Comparison of ENCODE assay signal across 29 cellular contexts in the genomic region with DNA sequence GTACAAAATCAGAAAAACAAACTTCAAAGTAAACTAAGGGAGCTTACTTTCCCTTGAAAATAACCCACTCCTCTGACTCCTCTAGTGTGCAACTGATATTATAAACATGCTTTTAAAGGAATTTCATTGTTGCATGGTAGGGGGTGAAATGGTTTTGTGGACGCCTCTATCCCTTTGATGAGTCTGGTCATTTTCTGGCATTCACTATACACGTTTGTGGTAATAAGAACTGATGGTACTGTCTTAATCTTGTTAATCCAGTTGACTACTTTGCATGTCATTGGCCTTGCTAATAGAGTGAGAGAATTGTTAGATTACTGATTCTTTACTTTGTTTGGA. TPM values are rescaled to one million over a fixed set of nuclear protein-coding genes. Genes with fewer than 3 reads are reported as not detected.
DNase-seq lines count a peak whose midpoint lies in the region; ATAC-seq, FAIRE-seq and TF ChIP-seq lines count a peak whose summit lies in the region.
"Had no signal": no experiment of that assay in that cellular context is flagged by ENCODE, and none has a peak within 500 bp of the region (broad histone marks: within the 10 kb centered on the region; RNA-seq: fewer than 3 reads in every experiment).

No MANE protein-coding gene starts in this region.

- no peak for TF ChIP-seq POLR2A in endothelial cell of umbilical vein (IDR thresholded peaks at IDR 0.05; ENCODE audit: low read depth, low read length)

- H3K4me3 Mint-ChIP-seq in activated CD8-positive, alpha-beta T cell treated with anti-CD3 and anti-CD28 coated beads for 36 hours: peak overlapping the region; percentile 54
- no peak overlapping the region for H3K4me3 Mint-ChIP-seq in activated CD8-positive, alpha-beta T cell treated with anti-CD3 and anti-CD28 coated beads, Interleukin-2, amount 10 ng/mL, durations not matched to agents 7 days and 5 days
- peak overlapping the region; percentile 15 for H3K4me3 Mint-ChIP-seq in activated T-helper 2 cell treated with anti-CD3 and anti-CD28 coated beads, Interferon-gamma antibody, Interleukin-2, Interleukin-4, amounts not matched to agents 10 μg/mL and 5 μg/mL and 100 μg/mL, durations not matched to agents 14 hours and 24 hours and 36 hours (ENCODE audit: low read depth)
- no peak overlapping the region for H3K4me3 Mint-ChIP-seq in activated CD4-positive, alpha-beta T cell treated with anti-CD3 and anti-CD28 coated beads for 36 hours
- H3K4me3 Mint-ChIP-seq: CD4-positive, alpha-beta T cell had no signal

- peaks cover 20% of the 10 kb centered on the region for H3K4me1 ChIP-seq in endothelial cell of umbilical vein (ENCODE audit: control insufficient read depth, extremely low read depth, insufficient read depth, low read length)

- no peaks in the 10 kb centered on the region for H3K36me3 ChIP-seq in endothelial cell of umbilical vein (ENCODE audit: control insufficient read depth in 2 of 2, extremely low read depth in 1 of 2, insufficient read depth in 2 of 2, low read length in 2 of 2)
- H3K36me3 ChIP-seq: Peyer's patch had no signal

- no peak for ATAC-seq in activated CD8-positive, alpha-beta T cell treated with anti-CD3 and anti-CD28 coated beads for 36 hours
- no peak for ATAC-seq in activated CD8-positive, alpha-beta T cell treated with anti-CD3 and anti-CD28 coated beads, Interleukin-2, amount 10 ng/mL, durations not matched to agents 7 days and 5 days
- ATAC-seq in activated CD4-positive, alpha-beta T cell treated with anti-CD3 and anti-CD28 coated beads for 36 hours: no peak
- ATAC-seq: esophagus mucosa, heart left ventricle, psoas muscle had no signal

- no peaks in the 10 kb centered on the region for H3K27me3 Mint-ChIP-seq in activated CD8-positive, alpha-beta T cell treated with anti-CD3 and anti-CD28 coated beads for 36 hours
- no peaks in the 10 kb centered on the region for H3K27me3 Mint-ChIP-seq in activated CD8-positive, alpha-beta T cell treated with anti-CD3 and anti-CD28 coated beads, Interleukin-2, amount 10 ng/mL, durations not matched to agents 7 days and 5 days (ENCODE audit: low read depth)
- H3K27me3 Mint-ChIP-seq in activated T-helper 2 cell treated with anti-CD3 and anti-CD28 coated beads, Interferon-gamma antibody, Interleukin-2, Interleukin-4, amounts not matched to agents 10 μg/mL and 5 μg/mL and 100 μg/mL, durations not matched to agents 14 hours and 24 hours and 36 hours (ENCODE audit: low read depth): no peaks in the 10 kb centered on the region
- no peaks in the 10 kb centered on the region for H3K27me3 Mint-ChIP-seq in activated CD4-positive, alpha-beta T cell treated with anti-CD3 and anti-CD28 coated beads for 36 hours
- H3K27me3 Mint-ChIP-seq: CD4-positive, alpha-beta T cell had no signal

- H3K9ac ChIP-seq in endothelial cell of umbilical vein (replicated peaks; ENCODE audit: extremely low read depth, insufficient read depth, low read length): no peak overlapping the region

- H3K4me2 ChIP-seq in endothelial cell of umbilical vein (ENCODE audit: insufficient read depth, low read length): peak overlapping the region; percentile 95

- TF ChIP-seq CTCF in activated CD8-positive, alpha-beta T cell treated with anti-CD3 and anti-CD28 coated beads for 36 hours (IDR thresholded peaks at IDR 0.05): no peak
- TF ChIP-seq CTCF in endothelial cell of umbilical vein (IDR thresholded peaks at IDR 0.05; ENCODE audit: extremely low read depth in 1 of 2, insufficient read depth in 1 of 2, low read depth in 1 of 2, low read length in 2 of 2): no peak

- H4K20me1 ChIP-seq in endothelial cell of umbilical vein (replicated peaks; ENCODE audit: control insufficient read depth, extremely low read depth, insufficient read depth, low read length): peaks cover 3% of the 10 kb centered on the region

- H3K27ac ChIP-seq in endothelial cell of umbilical vein (ENCODE audit: insufficient read depth, low read depth, low read length): no peak overlapping the region
- H3K27ac ChIP-seq: heart left ventricle, Peyer's patch, psoas muscle had no signal

- H3K36me3 Mint-ChIP-seq in activated CD8-positive, alpha-beta T cell treated with anti-CD3 and anti-CD28 coated beads for 36 hours (ENCODE audit: low read depth): peaks cover 23% of the 10 kb centered on the region
- peaks cover 14% of the 10 kb centered on the region for H3K36me3 Mint-ChIP-seq in activated CD8-positive, alpha-beta T cell treated with anti-CD3 and anti-CD28 coated beads, Interleukin-2, amount 10 ng/mL, durations not matched to agents 7 days and 5 days (ENCODE audit: low read depth)
- H3K36me3 Mint-ChIP-seq in activated T-helper 2 cell treated with anti-CD3 and anti-CD28 coated beads, Interferon-gamma antibody, Interleukin-2, Interleukin-4, amounts not matched to agents 10 μg/mL and 5 μg/mL and 100 μg/mL, durations not matched to agents 14 hours and 24 hours and 36 hours (ENCODE audit: low read depth): peaks cover 9% of the 10 kb centered on the region
- peaks cover 6% of the 10 kb centered on the region for H3K36me3 Mint-ChIP-seq in activated CD4-positive, alpha-beta T cell treated with anti-CD3 and anti-CD28 coated beads for 36 hours (ENCODE audit: low read depth)

- intact Hi-C loops in activated CD8-positive, alpha-beta T cell treated with anti-CD3 and anti-CD28 coated beads for 36 hours (cut with micrococcal nuclease): no loop called here
- intact Hi-C loops in activated T-helper 2 cell treated with anti-CD3 and anti-CD28 coated beads, Interferon-gamma antibody, Interleukin-2, Interleukin-4, amounts not matched to agents 10 μg/mL and 5 μg/mL and 100 μg/mL, durations not matched to agents 14 hours and 24 hours and 36 hours (cut with micrococcal nuclease): no loop called here
- intact Hi-C loops in endothelial cell of umbilical vein (cut with micrococcal nuclease): no loop called here
- intact Hi-C loops in activated CD4-positive, alpha-beta T cell treated with anti-CD3 and anti-CD28 coated beads for 36 hours (cut with DNase I, micrococcal nuclease): no loop called here

- H3K4me1 Mint-ChIP-seq in activated CD8-positive, alpha-beta T cell treated with anti-CD3 and anti-CD28 coated beads for 36 hours (ENCODE audit: low read depth): peaks cover 47% of the 10 kb centered on the region
- H3K4me1 Mint-ChIP-seq in activated CD8-positive, alpha-beta T cell treated with anti-CD3 and anti-CD28 coated beads, Interleukin-2, amount 10 ng/mL, durations not matched to agents 7 days and 5 days (ENCODE audit: low read depth): peaks cover 43% of the 10 kb centered on the region
- peaks cover 29% of the 10 kb centered on the region for H3K4me1 Mint-ChIP-seq in activated T-helper 2 cell treated with anti-CD3 and anti-CD28 coated beads, Interferon-gamma antibody, Interleukin-2, Interleukin-4, amounts not matched to agents 10 μg/mL and 5 μg/mL and 100 μg/mL, durations not matched to agents 14 hours and 24 hours and 36 hours (ENCODE audit: low read depth)
- H3K4me1 Mint-ChIP-seq in activated CD4-positive, alpha-beta T cell treated with anti-CD3 and anti-CD28 coated beads for 36 hours: peaks cover 42% of the 10 kb centered on the region

- H3K9me3 ChIP-seq in endothelial cell of umbilical vein (replicated peaks; ENCODE audit: control insufficient read depth, insufficient read depth, low read length): no peaks in the 10 kb centered on the region
- H3K9me3 ChIP-seq: heart left ventricle, Peyer's patch, psoas muscle had no signal

- H3K27ac Mint-ChIP-seq in activated CD8-positive, alpha-beta T cell treated with anti-CD3 and anti-CD28 coated beads for 36 hours: no peak overlapping the region
- no peak overlapping the region for H3K27ac Mint-ChIP-seq in activated CD8-positive, alpha-beta T cell treated with anti-CD3 and anti-CD28 coated beads, Interleukin-2, amount 10 ng/mL, durations not matched to agents 7 days and 5 days
- no peak overlapping the region for H3K27ac Mint-ChIP-seq in activated T-helper 2 cell treated with anti-CD3 and anti-CD28 coated beads, Interferon-gamma antibody, Interleukin-2, Interleukin-4, amounts not matched to agents 10 μg/mL and 5 μg/mL and 100 μg/mL, durations not matched to agents 14 hours and 24 hours and 36 hours
- H3K27ac Mint-ChIP-seq in activated CD4-positive, alpha-beta T cell treated with anti-CD3 and anti-CD28 coated beads for 36 hours: no peak overlapping the region
- H3K27ac Mint-ChIP-seq: CD4-positive, alpha-beta T cell had no signal

- H3K9me1 ChIP-seq in endothelial cell of umbilical vein (replicated peaks; ENCODE audit: control insufficient read depth, extremely low read depth, insufficient read depth, low read length): no peaks in the 10 kb centered on the region

- no peaks in the 10 kb centered on the region for H3K9me3 Mint-ChIP-seq in activated CD8-positive, alpha-beta T cell treated with anti-CD3 and anti-CD28 coated beads for 36 hours
- no peaks in the 10 kb centered on the region for H3K9me3 Mint-ChIP-seq in activated CD8-positive, alpha-beta T cell treated with anti-CD3 and anti-CD28 coated beads, Interleukin-2, amount 10 ng/mL, durations not matched to agents 7 days and 5 days (ENCODE audit: insufficient read depth)
- no peaks in the 10 kb centered on the region for H3K9me3 Mint-ChIP-seq in activated T-helper 2 cell treated with anti-CD3 and anti-CD28 coated beads, Interferon-gamma antibody, Interleukin-2, Interleukin-4, amounts not matched to agents 10 μg/mL and 5 μg/mL and 100 μg/mL, durations not matched to agents 14 hours and 24 hours and 36 hours
- H3K9me3 Mint-ChIP-seq in activated CD4-positive, alpha-beta T cell treated with anti-CD3 and anti-CD28 coated beads for 36 hours (ENCODE audit: low read depth): no peaks in the 10 kb centered on the region
- H3K9me3 Mint-ChIP-seq: CD4-positive, alpha-beta T cell had no signal

- in situ Hi-C loops in ACHN (cut with HindIII; ENCODE audit: low pct_ligation_motif_present, low pct_unique_long_range_greater_than_20kb, low sequenced_read_pairs): no loop called here

- no peak for FAIRE-seq in endothelial cell of umbilical vein (lab: Jason Lieb, UNC)
- FAIRE-seq: colon, D721Med, GM12891, HTR-8/SVneo, urothelium cell line had no signal

- POLR2A ChIA-PET in activated CD8-positive, alpha-beta T cell treated with anti-CD3 and anti-CD28 coated beads for 36 hours (lab: Charles Lee): no interaction called here
- POLR2A ChIA-PET in activated CD8-positive, alpha-beta T cell treated with anti-CD3 and anti-CD28 coated beads, Interleukin-2, amount 10 ng/mL, durations not matched to agents 7 days and 5 days (lab: Charles Lee): no interaction called here
- POLR2A ChIA-PET in endothelial cell of umbilical vein (lab: Charles Lee): no interaction called here
- POLR2A ChIA-PET in activated CD4-positive, alpha-beta T cell treated with anti-CD3 and anti-CD28 coated beads for 36 hours (lab: Charles Lee): interaction anchor here (0.7 kb wide), 1 partner anchor 217 kb away, joined by 4 read pairs; no protein-coding TSS in a partner anchor

- peaks cover 0 to 3% of the 10 kb centered on the region in 2 experiments for H3K27me3 ChIP-seq in endothelial cell of umbilical vein (ENCODE audit: control insufficient read depth in 2 of 2, insufficient read depth in 2 of 2, low read length in 2 of 2)
- H3K27me3 ChIP-seq: heart left ventricle, Peyer's patch had no signal

- no peak overlapping the region for H2AFZ ChIP-seq in endothelial cell of umbilical vein (ENCODE audit: low read depth, low read length)

- BruUV-seq in endothelial cell of umbilical vein (replicated peaks; lab: Mats Ljungman, UMichigan): no TSS peak

- DNase-seq in activated CD8-positive, alpha-beta T cell treated with anti-CD3 and anti-CD28 coated beads for 36 hours: no peak
- DNase-seq in activated CD8-positive, alpha-beta T cell treated with anti-CD3 and anti-CD28 coated beads, Interleukin-2, amount 10 ng/mL, durations not matched to agents 7 days and 5 days: no peak
- no peak for DNase-seq in activated T-helper 2 cell treated with anti-CD3 and anti-CD28 coated beads, Interferon-gamma antibody, Interleukin-2, Interleukin-4, amounts not matched to agents 10 μg/mL and 5 μg/mL and 100 μg/mL, durations not matched to agents 14 hours and 24 hours and 36 hours (ENCODE audit: low spot score)
- DNase-seq in endothelial cell of umbilical vein (ENCODE audit: low read depth, low spot score) (no peak), ACHN (no peak), dermis blood vessel endothelial cell (no peak)
- no peak for DNase-seq in activated naive CD4-positive, alpha-beta T cell (lab: John Stamatoyannopoulos, UW)
- no peak for DNase-seq in activated CD4-positive, alpha-beta T cell treated with anti-CD3 and anti-CD28 coated beads for 36 hours
- DNase-seq: activated CD4-positive, alpha-beta T cell treated with anti-CD3 and anti-CD28 coated beads, Interleukin-2, amount 50 U/mL, for 48 hours; activated CD8-positive, alpha-beta memory T cell treated with anti-CD3 and anti-CD28 coated beads, Interleukin-2, amount 50 U/mL, for 48 hours; activated effector memory CD4-positive, alpha-beta T cell treated with Interleukin-2 at 50 U/mL for 16 hours; CD4-positive, alpha-beta T cell; effector memory CD4-positive, alpha-beta T cell; foreskin fibroblast; heart left ventricle; NCI-H1694; NCI-H2171; NCI-H524; Peyer's patch; psoas muscle; SHP77 treated with DMSO at 0.1 percent for 48 hours; stimulated activated naive CD4-positive, alpha-beta T cell treated with Interleukin-2 at 50 U/mL for 16 hours had no signal

- H3K79me2 ChIP-seq in endothelial cell of umbilical vein (ENCODE audit: control insufficient read depth, insufficient read depth, low read length): peaks cover 65% of the 10 kb centered on the region

- dilution Hi-C loops in endothelial cell of umbilical vein (cut with MboI; ENCODE audit: extremely low pct_ligation_motif_present, low sequenced_read_pairs): no loop called here

- CTCF ChIA-PET in activated CD8-positive, alpha-beta T cell treated with anti-CD3 and anti-CD28 coated beads for 36 hours (lab: Charles Lee): interaction anchor here (1.8 kb wide), 1 partner anchor 11 kb away, joined by 3 read pairs; no protein-coding TSS in a partner anchor
- CTCF ChIA-PET in activated CD8-positive, alpha-beta T cell treated with anti-CD3 and anti-CD28 coated beads, Interleukin-2, amount 10 ng/mL, durations not matched to agents 7 days and 5 days (lab: Charles Lee): interaction anchor here (0.7 to 3.0 kb wide), 3 partner anchors 9 to 88 kb away, joined by 3 to 11 read pairs (median 3); no protein-coding TSS in a partner anchor
- CTCF ChIA-PET in endothelial cell of umbilical vein (lab: Charles Lee): interaction anchor here (0.7 to 1.4 kb wide), 4 partner anchors 10 to 44 kb away, joined by 3 to 6 read pairs (median 3); no protein-coding TSS in a partner anchor
- CTCF ChIA-PET in activated CD4-positive, alpha-beta T cell treated with anti-CD3 and anti-CD28 coated beads for 36 hours (lab: Charles Lee): interaction anchor here (1.0 kb wide), 1 partner anchor 22 kb away, joined by 3 read pairs; no protein-coding TSS in a partner anchor

- peak overlapping the region in 1 of 3 experiments; percentile 93 for H3K4me3 ChIP-seq in endothelial cell of umbilical vein (replicated peaks in 1 of 3; ENCODE audit: insufficient read depth in 1 of 3, low read depth in 1 of 3, low read length in 3 of 3)
- H3K4me3 ChIP-seq: heart left ventricle, lung, Peyer's patch, psoas muscle had no signal

RNA-seq across cellular contexts. Expression of gene INSIG2, which starts 2.8 kb away (rescaled TPM):
- 100 to 1,000 TPM in 1 of 2 experiments, 10 to 100 TPM in 1; 87.2 to 104 TPM for total RNA-seq in activated CD8-positive, alpha-beta T cell treated with anti-CD3 and anti-CD28 coated beads for 36 hours
- total RNA-seq in activated CD8-positive, alpha-beta T cell treated with anti-CD3 and anti-CD28 coated beads, Interleukin-2, amount 10 ng/mL, durations not matched to agents 7 days and 5 days: 10 to 100 TPM; 30.1 to 32.6 TPM
- 48.4 and 51.6 TPM in 2 replicates for total RNA-seq in activated T-helper 2 cell treated with anti-CD3 and anti-CD28 coated beads, Interferon-gamma antibody, Interleukin-2, Interleukin-4, amounts not matched to agents 10 μg/mL and 5 μg/mL and 100 μg/mL, durations not matched to agents 14 hours and 24 hours and 36 hours
- total RNA-seq in endothelial cell of umbilical vein: 19.7 and 26.9 TPM in 2 replicates
- 17.5 and 24.1 TPM in 2 replicates for polyA plus RNA-seq in endothelial cell of umbilical vein
- polyA plus RNA-seq in endothelial cell of umbilical vein (2011; cell fraction: cytosol; rRNA removed): 14.4 and 15.8 TPM in 2 replicates
- 16.7 and 24.8 TPM in 2 replicates for polyA plus RNA-seq in endothelial cell of umbilical vein (2011; cell fraction: nucleus; rRNA removed)
- 25.6 and 37.8 TPM in 2 replicates for polyA plus RNA-seq in endothelial cell of umbilical vein (2012)
- polyA minus RNA-seq in endothelial cell of umbilical vein: 23.5 and 25.5 TPM in 2 replicates
- 1.9 TPM for polyA minus RNA-seq in endothelial cell of umbilical vein (2011; cell fraction: cytosol; rRNA and poly(A)+ RNA removed)
- 11.6 and 19.1 TPM in 2 replicates for polyA minus RNA-seq in endothelial cell of umbilical vein (2011; cell fraction: nucleus; rRNA and poly(A)+ RNA removed)
- 15.5 and 22.9 TPM in 2 replicates for total RNA-seq in dermis blood vessel endothelial cell
- total RNA-seq in activated CD4-positive, alpha-beta T cell treated with anti-CD3 and anti-CD28 coated beads for 36 hours: 10 to 100 TPM; 23.5 to 56.4 TPM

Comparison
In these comparisons a context has a peak if more than half of its experiments do, and no peak if none do; other contexts are left out.
1. H3K4me3 Mint-ChIP-seq: peak in activated CD8-positive, alpha-beta T cell treated with anti-CD3 and anti-CD28 coated beads for 36 hours (single experiment) and activated T-helper 2 cell treated with anti-CD3 and anti-CD28 coated beads, Interferon-gamma antibody, Interleukin-2, Interleukin-4, amounts not matched to agents 10 μg/mL and 5 μg/mL and 100 μg/mL, durations not matched to agents 14 hours and 24 hours and 36 hours (single experiment); none in activated CD8-positive, alpha-beta T cell treated with anti-CD3 and anti-CD28 coated beads, Interleukin-2, amount 10 ng/mL, durations not matched to agents 7 days and 5 days (single experiment) and activated CD4-positive, alpha-beta T cell treated with anti-CD3 and anti-CD28 coated beads for 36 hours (single experiment).